Comparison of ENCODE assay signal across 14 cellular contexts in the genomic region with DNA sequence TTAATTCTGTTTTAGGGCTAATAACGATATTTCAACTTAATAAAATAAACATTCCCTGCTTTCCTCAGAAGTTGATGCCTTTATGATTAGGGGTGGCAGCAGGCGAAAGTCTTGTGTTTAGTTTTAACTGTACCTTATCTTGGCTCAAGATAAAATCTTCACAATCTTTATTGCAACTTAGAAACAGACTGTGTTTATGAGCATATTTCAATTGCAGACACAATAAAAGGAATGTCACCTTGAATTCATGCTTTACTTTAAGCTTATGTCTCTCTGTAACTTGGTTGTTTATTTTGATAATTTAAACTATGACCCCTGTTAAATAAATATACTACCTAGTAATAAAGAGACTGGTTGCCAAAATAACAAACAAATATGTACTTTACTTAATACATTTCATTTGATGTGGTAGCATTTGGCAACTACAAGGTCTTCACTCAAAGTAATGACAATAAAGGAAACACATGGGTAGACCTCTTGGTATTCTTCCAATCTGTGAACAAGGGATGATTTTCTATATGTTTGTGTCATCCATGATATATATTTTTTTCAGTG.
DNase-seq lines count a peak whose midpoint lies in the region; ATAC-seq lines count a peak whose summit lies in the region.
"Had no signal": no experiment of that assay in that cellular context is flagged by ENCODE, and none has a peak within 500 bp of the region (broad histone marks: within the 10 kb centered on the region; RNA-seq: fewer than 3 reads in every experiment).

No MANE protein-coding gene starts in this region.

- ATAC-seq in GM18870 (IDR thresholded peaks at IDR 0.05; ENCODE audit: unreplicated experiment) (no peak), HG02588 (IDR thresholded peaks at IDR 0.05; ENCODE audit: unreplicated experiment) (no peak)
- ATAC-seq: GM23338 had no signal

- DNase-seq in SIG-M5 treated with dmso at 0.1 percent for 504 hours (lab: John Stamatoyannopoulos, UW; ENCODE audit: unreplicated experiment) (peak; percentile 5), SIG-M5 (lab: John Stamatoyannopoulos, UW) (no peak), LoVo (ENCODE audit: low spot score) (peak; percentile 11), SW480 (ENCODE audit: low spot score) (peak; percentile 1), islet precursor cell (no peak), NCI-H524 treated with DMSO at 0.1 percent for 48 hours (lab: John Stamatoyannopoulos, UW) (no peak)
- DNase-seq: 8988T; CD4-positive, alpha-beta memory T cell; DMS79 treated with DMSO at 0.1 percent for 48 hours; GF-D8; HCEC 1CT had no signal

Comparison
In these comparisons a context has a peak if more than half of its experiments do, and no peak if none do; other contexts are left out.
1. DNase-seq: peak in SIG-M5 treated with dmso at 0.1 percent for 504 hours (single experiment), LoVo (single experiment) and SW480 (single experiment); none in SIG-M5 (single experiment), islet precursor cell (single experiment) and NCI-H524 treated with DMSO at 0.1 percent for 48 hours (single experiment).